Comparison of ENCODE assay signal across 26 cellular contexts in the genomic region with DNA sequence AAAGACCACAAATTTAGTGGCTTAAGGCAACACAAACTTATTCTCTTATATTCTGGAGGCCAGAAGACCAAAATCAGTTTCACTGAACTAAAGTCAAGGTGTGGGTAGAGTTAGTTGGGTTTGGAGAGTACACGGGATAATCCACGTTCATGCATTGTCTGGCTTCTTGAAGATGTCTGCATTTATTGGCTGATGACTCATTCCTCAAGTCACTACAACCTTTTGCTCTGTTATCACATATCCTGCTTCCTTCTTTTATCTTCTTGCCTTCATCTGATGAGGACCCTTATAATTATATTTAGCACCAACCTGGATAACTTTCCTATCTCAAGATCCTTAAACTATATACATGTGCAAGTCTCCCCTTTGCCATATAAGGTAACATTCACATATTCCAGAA.
DNase-seq lines count a peak whose midpoint lies in the region; ATAC-seq, FAIRE-seq and TF ChIP-seq lines count a peak whose summit lies in the region.
"Had no signal": no experiment of that assay in that cellular context is flagged by ENCODE, and none has a peak within 500 bp of the region (broad histone marks: within the 10 kb centered on the region; RNA-seq: fewer than 3 reads in every experiment).

No MANE protein-coding gene starts in this region.

- H3K36me3 ChIP-seq in HCT116 (ENCODE audit: control insufficient read depth in 1 of 2, insufficient read depth in 2 of 2, low read length in 2 of 2), result no peaks in the 10 kb centered on the region
- H3K36me3 ChIP-seq in PC-3 (ENCODE audit: low read depth, low read length), result no peaks in the 10 kb centered on the region
- no peaks in the 10 kb centered on the region for H3K36me3 ChIP-seq in endothelial cell of umbilical vein (ENCODE audit: control insufficient read depth in 2 of 2, extremely low read depth in 1 of 2, insufficient read depth in 2 of 2, low read length in 2 of 2)
- no peaks in the 10 kb centered on the region for H3K36me3 ChIP-seq in BE2C
- H3K36me3 ChIP-seq in testis (ENCODE audit: low read depth, missing control alignments), result no peaks in the 10 kb centered on the region
- no peaks in the 10 kb centered on the region for H3K36me3 ChIP-seq in hepatocyte (replicated peaks; ENCODE audit: insufficient read depth, low read depth)
- H3K36me3 ChIP-seq: adrenal gland, esophagus muscularis mucosa, gastrocnemius medialis, thoracic aorta, uterus had no signal

- no peaks in the 10 kb centered on the region for H3K36me3 Mint-ChIP-seq in CD14-positive monocyte
- H3K36me3 Mint-ChIP-seq: CD4-positive, CD25-positive, alpha-beta regulatory T cell had no signal

- H3K27ac ChIP-seq in HCT116 (ENCODE audit: low read depth, low read length), result no peak overlapping the region
- no peak overlapping the region for H3K27ac ChIP-seq in PC-3 (ENCODE audit: low read length)
- no peak overlapping the region for H3K27ac ChIP-seq in endothelial cell of umbilical vein (ENCODE audit: insufficient read depth, low read depth, low read length)
- H3K27ac ChIP-seq in testis, result no peak overlapping the region
- no peak overlapping the region for H3K27ac ChIP-seq in hepatocyte
- H3K27ac ChIP-seq: adrenal gland, coronary artery, esophagus muscularis mucosa, gastrocnemius medialis, thoracic aorta, uterus had no signal

- intact Hi-C loops in CD14-positive monocyte (cut with micrococcal nuclease), result no loop called here
- intact Hi-C loops in HCT116 (cut with micrococcal nuclease), result loop anchor here (10.0 kb wide), 1 partner anchor 371 kb away; no protein-coding TSS in a partner anchor
- intact Hi-C loops in PC-3 (cut with micrococcal nuclease), result no loop called here
- intact Hi-C loops in endothelial cell of umbilical vein (cut with micrococcal nuclease), result no loop called here
- intact Hi-C loops in testis (cut with DNase I; ENCODE audit: low total_unique reads), result no loop called here

- peak overlapping the region; percentile 77 for H2AFZ ChIP-seq in HCT116 (ENCODE audit: low read depth, low read length, poor library complexity, severe bottlenecking)
- H2AFZ ChIP-seq in PC-3 (ENCODE audit: low read length), result no peak overlapping the region
- no peak overlapping the region for H2AFZ ChIP-seq in endothelial cell of umbilical vein (ENCODE audit: low read depth, low read length)
- no peak overlapping the region for H2AFZ ChIP-seq in hepatocyte

- dilution Hi-C loops in endothelial cell of umbilical vein (cut with MboI; ENCODE audit: extremely low pct_ligation_motif_present, low sequenced_read_pairs), result no loop called here

- H3K4me3 ChIP-seq in HCT116 (replicated peaks in 1 of 2; ENCODE audit: low read depth in 1 of 2, low read length in 2 of 2) (no peak overlapping the region), PC-3 (ENCODE audit: low read length) (no peak overlapping the region), endothelial cell of umbilical vein (replicated peaks in 1 of 3; ENCODE audit: insufficient read depth in 1 of 3, low read depth in 1 of 3, low read length in 3 of 3) (no peak overlapping the region), BE2C (ENCODE audit: low read depth, low read length) (no peak overlapping the region), testis (no peak overlapping the region), hepatocyte (no peak overlapping the region)
- H3K4me3 ChIP-seq: adrenal gland, coronary artery, esophagus muscularis mucosa, gastrocnemius medialis, thoracic aorta, uterus had no signal

- H3F3A ChIP-seq in PC-3 (ENCODE audit: low read length, unreplicated experiment), result no peaks in the 10 kb centered on the region

- no peak overlapping the region for H3K9ac ChIP-seq in HCT116 (ENCODE audit: low read length)
- H3K9ac ChIP-seq in PC-3 (ENCODE audit: low read length), result no peak overlapping the region
- no peak overlapping the region for H3K9ac ChIP-seq in endothelial cell of umbilical vein (replicated peaks; ENCODE audit: extremely low read depth, insufficient read depth, low read length)

- peak; percentile 69 for FAIRE-seq in endothelial cell of umbilical vein (lab: Jason Lieb, UNC)
- FAIRE-seq: islet of Langerhans had no signal

- no peaks in the 10 kb centered on the region for H3K79me2 ChIP-seq in HCT116 (ENCODE audit: insufficient read depth, low read length)
- no peaks in the 10 kb centered on the region for H3K79me2 ChIP-seq in PC-3 (ENCODE audit: low read length)
- H3K79me2 ChIP-seq in endothelial cell of umbilical vein (ENCODE audit: control insufficient read depth, insufficient read depth, low read length), result no peaks in the 10 kb centered on the region
- H3K79me2 ChIP-seq in hepatocyte, result no peaks in the 10 kb centered on the region

- BruUV-seq in HCT116 (replicated peaks; lab: Mats Ljungman, UMichigan) (no TSS peak), PC-3 (replicated peaks; lab: Mats Ljungman, UMichigan) (no TSS peak), endothelial cell of umbilical vein (replicated peaks; lab: Mats Ljungman, UMichigan) (no TSS peak)

- H3K4me2 ChIP-seq in HCT116 (ENCODE audit: low read length) (peak overlapping the region; percentile 40), PC-3 (ENCODE audit: low read length) (no peak overlapping the region), endothelial cell of umbilical vein (ENCODE audit: insufficient read depth, low read length) (peak overlapping the region; percentile 22), hepatocyte (no peak overlapping the region)

- no peaks in the 10 kb centered on the region for H3K9me3 ChIP-seq in HCT116 (ENCODE audit: control insufficient read depth in 1 of 2, insufficient read depth in 1 of 2, low read depth in 1 of 2, low read length in 2 of 2)
- H3K9me3 ChIP-seq in PC-3 (ENCODE audit: low read length), result no peaks in the 10 kb centered on the region
- H3K9me3 ChIP-seq in endothelial cell of umbilical vein (replicated peaks; ENCODE audit: control insufficient read depth, insufficient read depth, low read length), result no peaks in the 10 kb centered on the region
- no peaks in the 10 kb centered on the region for H3K9me3 ChIP-seq in BE2C
- H3K9me3 ChIP-seq in testis, result no peaks in the 10 kb centered on the region
- H3K9me3 ChIP-seq in hepatocyte (ENCODE audit: low read depth), result no peaks in the 10 kb centered on the region
- H3K9me3 ChIP-seq: esophagus muscularis mucosa, gastrocnemius medialis, thoracic aorta, uterus had no signal

- 73 to 88% methylated on average over 2 of the region's 2 CpGs for WGBS in testis, 2 donors
- 79% methylated on average over 2 of the region's 2 CpGs for WGBS in hepatocyte (ENCODE audit: low lambda C conversion rate, missing lambda C conversion rate)

- H3K4me1 ChIP-seq in HCT116 (ENCODE audit: control insufficient read depth in 1 of 2, insufficient read depth in 2 of 2, low read length in 2 of 2), result peaks cover 4 to 17% of the 10 kb centered on the region in 2 experiments; a peak in 3 of 4 replicates
- peaks cover 5% of the 10 kb centered on the region; the same call in 1 of the 2 replicates for H3K4me1 ChIP-seq in PC-3 (ENCODE audit: insufficient read depth, low read length)
- H3K4me1 ChIP-seq in endothelial cell of umbilical vein (ENCODE audit: control insufficient read depth, extremely low read depth, insufficient read depth, low read length), result peaks cover 26% of the 10 kb centered on the region
- H3K4me1 ChIP-seq in BE2C, result no peaks in the 10 kb centered on the region
- no peaks in the 10 kb centered on the region for H3K4me1 ChIP-seq in testis
- no peaks in the 10 kb centered on the region for H3K4me1 ChIP-seq in hepatocyte (ENCODE audit: insufficient read depth)
- H3K4me1 ChIP-seq: adrenal gland, esophagus muscularis mucosa, gastrocnemius medialis, uterus had no signal

- H3K27me3 Mint-ChIP-seq in CD14-positive monocyte (ENCODE audit: low read depth in 3 of 3), result peaks cover 0 to 2% (median 0%) of the 10 kb centered on the region in 3 donors
- H3K27me3 Mint-ChIP-seq: CD4-positive, CD25-positive, alpha-beta regulatory T cell had no signal

- H3K27me3 ChIP-seq in HCT116 (ENCODE audit: insufficient read depth, low read length) (no peaks in the 10 kb centered on the region), PC-3 (ENCODE audit: low read length) (no peaks in the 10 kb centered on the region), endothelial cell of umbilical vein (ENCODE audit: control insufficient read depth in 2 of 2, insufficient read depth in 2 of 2, low read length in 2 of 2) (no peaks in the 10 kb centered on the region), BE2C (no peaks in the 10 kb centered on the region), testis (no peaks in the 10 kb centered on the region), hepatocyte (no peaks in the 10 kb centered on the region)
- H3K27me3 ChIP-seq: adrenal gland, esophagus muscularis mucosa, gastrocnemius medialis, uterus had no signal

- no peaks in the 10 kb centered on the region for H4K20me1 ChIP-seq in HCT116 (ENCODE audit: insufficient read depth)
- H4K20me1 ChIP-seq in PC-3 (ENCODE audit: low read length), result no peaks in the 10 kb centered on the region
- H4K20me1 ChIP-seq in endothelial cell of umbilical vein (replicated peaks; ENCODE audit: control insufficient read depth, extremely low read depth, insufficient read depth, low read length), result no peaks in the 10 kb centered on the region
- no peaks in the 10 kb centered on the region for H4K20me1 ChIP-seq in hepatocyte (ENCODE audit: insufficient read depth, poor library complexity, severe bottlenecking)

- CTCF ChIA-PET in HCT116 (lab: Charles Lee) (no interaction called here), PC-3 (lab: Charles Lee) (no interaction called here), endothelial cell of umbilical vein (lab: Charles Lee) (no interaction called here)

- H3K9me2 ChIP-seq in HCT116 (ENCODE audit: insufficient read depth) (no peaks in the 10 kb centered on the region), PC-3 (replicated peaks; ENCODE audit: low read length) (no peaks in the 10 kb centered on the region), hepatocyte (replicated peaks; ENCODE audit: insufficient read depth) (no peaks in the 10 kb centered on the region)

- TF ChIP-seq POLR2A in HCT116 (IDR thresholded peaks at IDR 0.05; ENCODE audit: borderline replicate concordance, extremely low read depth, insufficient read depth, insufficient read length) (no peak), endothelial cell of umbilical vein (IDR thresholded peaks at IDR 0.05; ENCODE audit: low read depth, low read length) (no peak), testis (IDR thresholded peaks at IDR 0.05) (no peak)

- TF ChIP-seq CTCF in CD14-positive monocyte (IDR thresholded peaks at IDR 0.05) (no peak), HCT116 (IDR thresholded peaks at IDR 0.05 in 2 of 3, conservative IDR thresholded peaks at IDR 0.05 in 1 of 3; ENCODE audit: borderline replicate concordance in 1 of 3, insufficient read depth in 1 of 3, low read depth in 2 of 3, low read length in 2 of 3) (no peak), PC-3 (conservative IDR thresholded peaks at IDR 0.05; ENCODE audit: low read depth, low read length) (no peak), endothelial cell of umbilical vein (IDR thresholded peaks at IDR 0.05; ENCODE audit: extremely low read depth in 1 of 2, insufficient read depth in 1 of 2, low read depth in 1 of 2, low read length in 2 of 2) (no peak), BE2C (IDR thresholded peaks at IDR 0.05; ENCODE audit: low read depth, low read length) (no peak), testis (IDR thresholded peaks at IDR 0.05) (no peak), hepatocyte (IDR thresholded peaks at IDR 0.05; ENCODE audit: poor library complexity) (no peak)

- DNase-seq in CD14-positive monocyte (ENCODE audit: low spot score), result no peak
- no peak for DNase-seq in HCT116 (ENCODE audit: low read depth, low spot score)
- peak; percentile 5 for DNase-seq in PC-3
- DNase-seq in endothelial cell of umbilical vein (ENCODE audit: low read depth, low spot score), result peak; percentile 45
- no peak for DNase-seq in stimulated activated CD4-positive, alpha-beta T cell treated with anti-CD3 and anti-CD28 coated beads, Interleukin-12 subunit alpha, Interleukin-12 subunit beta, amount 100 ng/mL, for 4 hours
- DNase-seq in BE2C, result no peak
- no peak for DNase-seq in testis
- no peak for DNase-seq in hepatocyte (ENCODE audit: low spot score)
- DNase-seq: activated CD4-positive, alpha-beta T cell treated with anti-CD3 and anti-CD28 coated beads, Interleukin-2, amount 50 U/mL, for 4 hours; activated naive CD4-positive, alpha-beta T cell treated with anti-CD3 and anti-CD28 coated beads for 36 hours; activated T-cell treated with anti-CD3 and anti-CD28 coated beads, Interleukin-2, amount 50 U/mL, for 72 hours; adrenal gland; CD4-positive, CD25-positive, alpha-beta regulatory T cell; gastrocnemius medialis; GOT3; left ventricle myocardium superior; MM.1S; natural killer cell; NCI-H146; SHP77 treated with DMSO at 0.1 percent for 48 hours; stimulated activated naive CD8-positive, alpha-beta T cell treated with anti-CD3 and anti-CD28 coated beads, Interleukin-15, Interleukin-2, amounts not matched to agents 100 U/mL and 50 U/mL, for 24 hours; uterus had no signal

- RAD21 ChIA-PET in HCT116 (lab: Charles Lee; ENCODE audit: low non-redundant PET in 1 of 2, low total read pairs in 2 of 2, uncharacterized antibody in 2 of 2, unreplicated experiment in 2 of 2), result no interaction called here

- ATAC-seq in HCT116, result peak; percentile 55; the same call in 1 of the 2 replicates
- no peak; the same call in 1 of the 2 replicates for ATAC-seq in PC-3
- ATAC-seq: activated T-cell treated with anti-CD3 and anti-CD28 coated beads, Interleukin-2, amount 50 U/mL, for 72 hours; gastrocnemius medialis; left ventricle myocardium superior; natural killer cell; stimulated activated naive CD8-positive, alpha-beta T cell treated with anti-CD3 and anti-CD28 coated beads, Interleukin-15, Interleukin-2, amounts not matched to agents 100 U/mL and 50 U/mL, for 24 hours had no signal

- POLR2A ChIA-PET in HCT116 (lab: Charles Lee) (no interaction called here), PC-3 (lab: Charles Lee; ENCODE audit: unreplicated experiment) (no interaction called here), endothelial cell of umbilical vein (lab: Charles Lee) (no interaction called here)

- no peaks in the 10 kb centered on the region for H3K9me1 ChIP-seq in endothelial cell of umbilical vein (replicated peaks; ENCODE audit: control insufficient read depth, extremely low read depth, insufficient read depth, low read length)

- H3K27ac Mint-ChIP-seq in CD14-positive monocyte, result peak overlapping the region in 5 of 7 donors; percentile 12 to 91 (median 85)
- H3K27ac Mint-ChIP-seq: activated naive CD4-positive, alpha-beta T cell treated with anti-CD3 and anti-CD28 coated beads for 36 hours; activated T-cell treated with anti-CD3 and anti-CD28 coated beads, Interleukin-2, amount 50 U/mL, for 72 hours; natural killer cell had no signal

- no peak overlapping the region for H3K4me3 Mint-ChIP-seq in CD14-positive monocyte
- H3K4me3 Mint-ChIP-seq: activated naive CD4-positive, alpha-beta T cell treated with anti-CD3 and anti-CD28 coated beads for 36 hours; activated T-cell treated with anti-CD3 and anti-CD28 coated beads, Interleukin-2, amount 50 U/mL, for 72 hours; CD4-positive, CD25-positive, alpha-beta regulatory T cell; natural killer cell had no signal

- no peak for TF ChIP-seq RAD21 in HCT116 (IDR thresholded peaks at IDR 0.05; ENCODE audit: low read depth)

- H3K9me3 Mint-ChIP-seq in CD14-positive monocyte, result peaks cover 0 to 10% (median 3%) of the 10 kb centered on the region in 7 donors

- H3K4me1 Mint-ChIP-seq in CD14-positive monocyte, result peaks cover 24% of the 10 kb centered on the region
- H3K4me1 Mint-ChIP-seq: CD4-positive, CD25-positive, alpha-beta regulatory T cell; natural killer cell had no signal

Comparison
In these comparisons a context has a peak if more than half of its experiments do, and no peak if none do; other contexts are left out.
1. DNase-seq: peak in PC-3 (single experiment) and endothelial cell of umbilical vein (single experiment); none in CD14-positive monocyte (single experiment), HCT116 (single experiment), stimulated activated CD4-positive, alpha-beta T cell treated with anti-CD3 and anti-CD28 coated beads, Interleukin-12 subunit alpha, Interleukin-12 subunit beta, amount 100 ng/mL, for 4 hours (single experiment), BE2C (single experiment), testis (single experiment) and hepatocyte (single experiment).
2. H3K4me2 ChIP-seq: peak in HCT116 (single experiment) and endothelial cell of umbilical vein (single experiment); none in PC-3 (single experiment) and hepatocyte (single experiment).